Comparison of ENCODE assay signal across 1 cellular context in genomic region chr16:74567901-74568300, GRCh38.
TF ChIP-seq lines count a peak whose summit lies in the region.

No MANE protein-coding gene starts in this region.

TF ChIP-seq in WTC11, 78 proteins besides CTCF, POLR2A, EP300 and RAD21 (continued from another document):
- TF ChIP-seq KAT7 (CRISPR knock-in tag; IDR thresholded peaks at IDR 0.05; ENCODE audit: borderline replicate concordance) (no peak), ETV6 (CRISPR knock-in tag; IDR thresholded peaks at IDR 0.05) (no peak), ATF2 (CRISPR knock-in tag; IDR thresholded peaks at IDR 0.05; ENCODE audit: borderline replicate concordance, low read depth) (no peak)
